In genomic region chr15:41895491-41895890, GRCh38 we compare ENCODE assay signal across 9 cellular contexts. TPM values are rescaled to one million over a fixed set of nuclear protein-coding genes. Genes with fewer than 3 reads are reported as not detected.
DNase-seq lines count a peak whose midpoint lies in the region; ATAC-seq and TF ChIP-seq lines count a peak whose summit lies in the region.
"Had no signal": no experiment of that assay in that cellular context is flagged by ENCODE, and none has a peak within 500 bp of the region (broad histone marks: within the 10 kb centered on the region; RNA-seq: fewer than 3 reads in every experiment).

No MANE protein-coding gene starts in this region.

- peaks cover 25% of the 10 kb centered on the region for H3K4me1 Mint-ChIP-seq in endodermal cell

- intact Hi-C loops in spleen (cut with DNase I; ENCODE audit: low total_unique reads): no loop called here

- H3K36me3 Mint-ChIP-seq in endodermal cell (ENCODE audit: low read depth): peaks cover 16% of the 10 kb centered on the region

- no peak overlapping the region for H3K4me3 ChIP-seq in endodermal cell (ENCODE audit: low read length)
- peak overlapping the region in 1 of 8 donors; percentile 41 for H3K4me3 ChIP-seq in spleen

- ATAC-seq in SK-N-SH treated with all-trans-retinoic acid at 6 μM for 48 hours: peak; percentile 5
- ATAC-seq in GM21515 (IDR thresholded peaks at IDR 0.05; ENCODE audit: unreplicated experiment): no peak
- no peak for ATAC-seq in GM19035 (IDR thresholded peaks at IDR 0.05; ENCODE audit: unreplicated experiment)

- WGBS in endodermal cell (ENCODE audit: insufficient coverage in 1 of 2, insufficient read length in 1 of 2), 2 experiments: 93 to 97% methylated on average over 9 to 11 of the region's 11 CpGs
- 93 to 97% (median 95%) methylated on average over 11 of the region's 11 CpGs for WGBS in spleen, 5 donors

- no peak for TF ChIP-seq POLR2A in spleen (IDR thresholded peaks at IDR 0.05)

- H3K27me3 Mint-ChIP-seq in endodermal cell (ENCODE audit: insufficient read depth): no peaks in the 10 kb centered on the region

- H3K9me3 ChIP-seq in endodermal cell (ENCODE audit: control insufficient read depth, low read length): no peaks in the 10 kb centered on the region
- no peaks in the 10 kb centered on the region for H3K9me3 ChIP-seq in spleen

- H3K27me3 ChIP-seq in endodermal cell (ENCODE audit: control insufficient read depth, insufficient read depth, low read length, poor library complexity, severe bottlenecking): no peaks in the 10 kb centered on the region
- H3K27me3 ChIP-seq in spleen (replicated peaks in 1 of 7): no peaks in the 10 kb centered on the region

- H3K27ac Mint-ChIP-seq in endodermal cell: peak overlapping the region; percentile 30

- H3K27ac ChIP-seq in endodermal cell (ENCODE audit: low read depth, low read length): no peak overlapping the region
- H3K27ac ChIP-seq in spleen: peak overlapping the region; percentile 39 to 84 (median 72)

- H3K36me3 ChIP-seq in endodermal cell (ENCODE audit: control insufficient read depth, insufficient read depth, low read length) (peaks cover 11% of the 10 kb centered on the region), spleen (peaks cover 0 to 34% (median 20%) of the 10 kb centered on the region in 6 donors)

- no peak overlapping the region for H3K9ac ChIP-seq in endodermal cell (ENCODE audit: extremely low read depth, low read length, poor library complexity, severe bottlenecking)

- no peak for TF ChIP-seq CTCF in endodermal cell (conservative IDR thresholded peaks at IDR 0.05)
- no peak for TF ChIP-seq CTCF in spleen (IDR thresholded peaks at IDR 0.05 in 8 of 11, conservative IDR thresholded peaks at IDR 0.05 in 3 of 11)

- no peak overlapping the region for H3K4me3 Mint-ChIP-seq in endodermal cell

- no peaks in the 10 kb centered on the region for H3K9me3 Mint-ChIP-seq in endodermal cell

- peak; percentile 14 for DNase-seq in GDM1 (lab: John Stamatoyannopoulos, UW)
- DNase-seq in endodermal cell: no peak
- no peak for DNase-seq in spleen
- DNase-seq in NCI-H128 (lab: John Stamatoyannopoulos, UW; ENCODE audit: unreplicated experiment): no peak
- no peak for DNase-seq in AG20443 (ENCODE audit: low spot score)
- DNase-seq: cortex of kidney had no signal

- H3K4me1 ChIP-seq in endodermal cell (ENCODE audit: control insufficient read depth, insufficient read depth, low read length): peaks cover 13% of the 10 kb centered on the region
- peaks cover 22 to 41% (median 32%) of the 10 kb centered on the region in 6 donors for H3K4me1 ChIP-seq in spleen

TF ChIP-seq in SK-N-SH treated with all-trans-retinoic acid at 6 μM for 48 hours, 23 proteins besides CTCF, POLR2A, EP300 and RAD21 (continues in another document):
- TF ChIP-seq ZNF70 (CRISPR knock-in tag; IDR thresholded peaks at IDR 0.05) (no peak), BACH2 (CRISPR knock-in tag; IDR thresholded peaks at IDR 0.05; ENCODE audit: borderline replicate concordance) (no peak), ZFP30 (CRISPR knock-in tag; IDR thresholded peaks at IDR 0.05) (no peak), PPARA (CRISPR knock-in tag; IDR thresholded peaks at IDR 0.05; ENCODE audit: borderline replicate concordance) (no peak), PATZ1 (CRISPR knock-in tag; IDR thresholded peaks at IDR 0.05; ENCODE audit: borderline replicate concordance) (no peak), ESRRG (CRISPR knock-in tag; IDR thresholded peaks at IDR 0.05) (no peak), ARNTL (CRISPR knock-in tag; IDR thresholded peaks at IDR 0.05; ENCODE audit: borderline replicate concordance, low read depth) (no peak), RARB (CRISPR knock-in tag; IDR thresholded peaks at IDR 0.05) (no peak), OSR1 (CRISPR knock-in tag; IDR thresholded peaks at IDR 0.05) (no peak), CSDC2 (CRISPR knock-in tag; IDR thresholded peaks at IDR 0.05) (no peak), ZC3H10 (CRISPR knock-in tag; IDR thresholded peaks at IDR 0.05) (no peak), CREB5 (CRISPR knock-in tag; IDR thresholded peaks at IDR 0.05; ENCODE audit: low read depth) (no peak), ZNF8 (CRISPR knock-in tag; IDR thresholded peaks at IDR 0.05) (no peak), GLIS3 (CRISPR knock-in tag; IDR thresholded peaks at IDR 0.05) (no peak), ISL1 (CRISPR knock-in tag; IDR thresholded peaks at IDR 0.05) (no peak), TSHZ2 (CRISPR knock-in tag; IDR thresholded peaks at IDR 0.05) (no peak)
- TF ChIP-seq, protein P1, sequence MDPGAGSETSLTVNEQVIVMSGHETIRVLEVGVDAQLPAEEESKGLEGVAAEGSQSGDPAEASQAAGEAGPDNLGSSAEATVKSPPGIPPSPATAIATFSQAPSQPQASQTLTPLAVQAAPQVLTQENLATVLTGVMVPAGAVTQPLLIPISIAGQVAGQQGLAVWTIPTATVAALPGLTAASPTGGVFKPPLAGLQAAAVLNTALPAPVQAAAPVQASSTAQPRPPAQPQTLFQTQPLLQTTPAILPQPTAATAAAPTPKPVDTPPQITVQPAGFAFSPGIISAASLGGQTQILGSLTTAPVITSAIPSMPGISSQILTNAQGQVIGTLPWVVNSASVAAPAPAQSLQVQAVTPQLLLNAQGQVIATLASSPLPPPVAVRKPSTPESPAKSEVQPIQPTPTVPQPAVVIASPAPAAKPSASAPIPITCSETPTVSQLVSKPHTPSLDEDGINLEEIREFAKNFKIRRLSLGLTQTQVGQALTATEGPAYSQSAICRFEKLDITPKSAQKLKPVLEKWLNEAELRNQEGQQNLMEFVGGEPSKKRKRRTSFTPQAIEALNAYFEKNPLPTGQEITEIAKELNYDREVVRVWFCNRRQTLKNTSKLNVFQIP (CRISPR knock-in tag; IDR thresholded peaks at IDR 0.05; ENCODE audit: borderline replicate concordance, low read depth): no peak

RNA-seq across cellular contexts. Expression of gene SPTBN5, which starts 1.6 kb away (rescaled TPM):
- 1 to 10 TPM; 2.0 to 2.8 TPM for total RNA-seq in endodermal cell
- 0.25 TPM for polyA plus RNA-seq in endodermal cell (2013, experiment 1 of 2)
- polyA plus RNA-seq in endodermal cell (2013, experiment 2 of 2): 0.29 TPM
- total RNA-seq in spleen: 1 to 10 TPM in 2 of 7 donors, under 1 TPM in 5; 0.19 to 1.2 (median 0.67) TPM
- polyA plus RNA-seq in spleen: 1 to 10 TPM in 2 of 3 donors, under 1 TPM in 1; 0.41 to 2.0 (median 1.6) TPM

RNA-seq across cellular contexts. Expression of gene PLA2G4B, which starts 56.8 kb away (rescaled TPM):
- total RNA-seq in endodermal cell (10 to 100 TPM in 1 of 2 donors, 1 to 10 TPM in 1; 6.9 to 10.1 TPM), spleen (10 to 100 TPM in 4 of 7 donors, 1 to 10 TPM in 3; 4.0 to 14.4 (median 10.2) TPM)
- polyA plus RNA-seq in endodermal cell (2013, experiment 1 of 2): 21.8 TPM
- 25.3 TPM for polyA plus RNA-seq in endodermal cell (2013, experiment 2 of 2)
- 10 to 100 TPM; 10.6 to 20.8 (median 18.5) TPM for polyA plus RNA-seq in spleen
